ENCODE assay signal across 1 cellular context in the genomic region with DNA sequence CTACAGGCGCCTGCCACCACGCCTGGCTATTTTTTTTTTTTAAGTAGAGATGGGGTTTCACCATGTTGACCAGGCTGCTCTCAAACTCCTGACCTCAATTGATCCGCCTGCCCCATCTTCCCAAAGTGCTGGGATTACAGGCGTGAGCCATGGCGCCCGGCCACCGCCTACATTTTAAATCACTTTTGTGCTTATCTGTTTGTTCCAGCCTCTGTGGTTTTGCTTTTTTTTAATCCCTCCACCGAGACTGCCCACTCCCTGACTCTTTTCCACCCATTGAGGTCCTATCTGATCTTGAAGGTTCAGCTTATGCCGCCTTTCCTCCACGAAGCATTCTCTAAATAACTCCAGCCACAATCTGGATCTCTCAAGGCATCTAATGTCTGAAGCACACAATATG.
A peak's percentile ranks its signal among the peaks of the same experiment; 100 is the strongest.
TF ChIP-seq lines count a peak whose summit lies in the region.

No MANE protein-coding gene starts in this region.

TF ChIP-seq in K562, 482 proteins besides CTCF, POLR2A, EP300 and RAD21 (continued from another document and continues in another):
- TF ChIP-seq, protein P1, sequence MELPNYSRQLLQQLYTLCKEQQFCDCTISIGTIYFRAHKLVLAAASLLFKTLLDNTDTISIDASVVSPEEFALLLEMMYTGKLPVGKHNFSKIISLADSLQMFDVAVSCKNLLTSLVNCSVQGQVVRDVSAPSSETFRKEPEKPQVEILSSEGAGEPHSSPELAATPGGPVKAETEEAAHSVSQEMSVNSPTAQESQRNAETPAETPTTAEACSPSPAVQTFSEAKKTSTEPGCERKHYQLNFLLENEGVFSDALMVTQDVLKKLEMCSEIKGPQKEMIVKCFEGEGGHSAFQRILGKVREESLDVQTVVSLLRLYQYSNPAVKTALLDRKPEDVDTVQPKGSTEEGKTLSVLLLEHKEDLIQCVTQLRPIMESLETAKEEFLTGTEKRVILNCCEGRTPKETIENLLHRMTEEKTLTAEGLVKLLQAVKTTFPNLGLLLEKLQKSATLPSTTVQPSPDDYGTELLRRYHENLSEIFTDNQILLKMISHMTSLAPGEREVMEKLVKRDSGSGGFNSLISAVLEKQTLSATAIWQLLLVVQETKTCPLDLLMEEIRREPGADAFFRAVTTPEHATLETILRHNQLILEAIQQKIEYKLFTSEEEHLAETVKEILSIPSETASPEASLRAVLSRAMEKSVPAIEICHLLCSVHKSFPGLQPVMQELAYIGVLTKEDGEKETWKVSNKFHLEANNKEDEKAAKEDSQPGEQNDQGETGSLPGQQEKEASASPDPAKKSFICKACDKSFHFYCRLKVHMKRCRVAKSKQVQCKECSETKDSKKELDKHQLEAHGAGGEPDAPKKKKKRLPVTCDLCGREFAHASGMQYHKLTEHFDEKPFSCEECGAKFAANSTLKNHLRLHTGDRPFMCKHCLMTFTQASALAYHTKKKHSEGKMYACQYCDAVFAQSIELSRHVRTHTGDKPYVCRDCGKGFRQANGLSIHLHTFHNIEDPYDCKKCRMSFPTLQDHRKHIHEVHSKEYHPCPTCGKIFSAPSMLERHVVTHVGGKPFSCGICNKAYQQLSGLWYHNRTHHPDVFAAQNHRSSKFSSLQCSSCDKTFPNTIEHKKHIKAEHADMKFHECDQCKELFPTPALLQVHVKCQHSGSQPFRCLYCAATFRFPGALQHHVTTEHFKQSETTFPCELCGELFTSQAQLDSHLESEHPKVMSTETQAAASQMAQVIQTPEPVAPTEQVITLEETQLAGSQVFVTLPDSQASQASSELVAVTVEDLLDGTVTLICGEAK (IDR thresholded peaks at IDR 0.05) = no peak
- TF ChIP-seq, protein P1 (CRISPR knock-in tag; IDR thresholded peaks at IDR 0.05) = no peak
- TF ChIP-seq, protein P2, sequence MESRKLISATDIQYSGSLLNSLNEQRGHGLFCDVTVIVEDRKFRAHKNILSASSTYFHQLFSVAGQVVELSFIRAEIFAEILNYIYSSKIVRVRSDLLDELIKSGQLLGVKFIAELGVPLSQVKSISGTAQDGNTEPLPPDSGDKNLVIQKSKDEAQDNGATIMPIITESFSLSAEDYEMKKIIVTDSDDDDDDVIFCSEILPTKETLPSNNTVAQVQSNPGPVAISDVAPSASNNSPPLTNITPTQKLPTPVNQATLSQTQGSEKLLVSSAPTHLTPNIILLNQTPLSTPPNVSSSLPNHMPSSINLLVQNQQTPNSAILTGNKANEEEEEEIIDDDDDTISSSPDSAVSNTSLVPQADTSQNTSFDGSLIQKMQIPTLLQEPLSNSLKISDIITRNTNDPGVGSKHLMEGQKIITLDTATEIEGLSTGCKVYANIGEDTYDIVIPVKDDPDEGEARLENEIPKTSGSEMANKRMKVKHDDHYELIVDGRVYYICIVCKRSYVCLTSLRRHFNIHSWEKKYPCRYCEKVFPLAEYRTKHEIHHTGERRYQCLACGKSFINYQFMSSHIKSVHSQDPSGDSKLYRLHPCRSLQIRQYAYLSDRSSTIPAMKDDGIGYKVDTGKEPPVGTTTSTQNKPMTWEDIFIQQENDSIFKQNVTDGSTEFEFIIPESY (CRISPR knock-in tag; IDR thresholded peaks at IDR 0.05) = no peak
- TF ChIP-seq, protein P3, sequence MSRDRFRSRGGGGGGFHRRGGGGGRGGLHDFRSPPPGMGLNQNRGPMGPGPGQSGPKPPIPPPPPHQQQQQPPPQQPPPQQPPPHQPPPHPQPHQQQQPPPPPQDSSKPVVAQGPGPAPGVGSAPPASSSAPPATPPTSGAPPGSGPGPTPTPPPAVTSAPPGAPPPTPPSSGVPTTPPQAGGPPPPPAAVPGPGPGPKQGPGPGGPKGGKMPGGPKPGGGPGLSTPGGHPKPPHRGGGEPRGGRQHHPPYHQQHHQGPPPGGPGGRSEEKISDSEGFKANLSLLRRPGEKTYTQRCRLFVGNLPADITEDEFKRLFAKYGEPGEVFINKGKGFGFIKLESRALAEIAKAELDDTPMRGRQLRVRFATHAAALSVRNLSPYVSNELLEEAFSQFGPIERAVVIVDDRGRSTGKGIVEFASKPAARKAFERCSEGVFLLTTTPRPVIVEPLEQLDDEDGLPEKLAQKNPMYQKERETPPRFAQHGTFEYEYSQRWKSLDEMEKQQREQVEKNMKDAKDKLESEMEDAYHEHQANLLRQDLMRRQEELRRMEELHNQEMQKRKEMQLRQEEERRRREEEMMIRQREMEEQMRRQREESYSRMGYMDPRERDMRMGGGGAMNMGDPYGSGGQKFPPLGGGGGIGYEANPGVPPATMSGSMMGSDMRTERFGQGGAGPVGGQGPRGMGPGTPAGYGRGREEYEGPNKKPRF (IDR thresholded peaks at IDR 0.05; ENCODE audit: low read depth, low read length) = no peak
- TF ChIP-seq, protein P4, sequence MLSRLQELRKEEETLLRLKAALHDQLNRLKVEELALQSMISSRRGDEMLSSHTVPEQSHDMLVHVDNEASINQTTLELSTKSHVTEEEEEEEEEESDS (CRISPR knock-in tag; IDR thresholded peaks at IDR 0.05) = no peak
- no peak for TF ChIP-seq PHF8 (IDR thresholded peaks at IDR 0.05; ENCODE audit: borderline replicate concordance, low read length)
- TF ChIP-seq, protein P5, sequence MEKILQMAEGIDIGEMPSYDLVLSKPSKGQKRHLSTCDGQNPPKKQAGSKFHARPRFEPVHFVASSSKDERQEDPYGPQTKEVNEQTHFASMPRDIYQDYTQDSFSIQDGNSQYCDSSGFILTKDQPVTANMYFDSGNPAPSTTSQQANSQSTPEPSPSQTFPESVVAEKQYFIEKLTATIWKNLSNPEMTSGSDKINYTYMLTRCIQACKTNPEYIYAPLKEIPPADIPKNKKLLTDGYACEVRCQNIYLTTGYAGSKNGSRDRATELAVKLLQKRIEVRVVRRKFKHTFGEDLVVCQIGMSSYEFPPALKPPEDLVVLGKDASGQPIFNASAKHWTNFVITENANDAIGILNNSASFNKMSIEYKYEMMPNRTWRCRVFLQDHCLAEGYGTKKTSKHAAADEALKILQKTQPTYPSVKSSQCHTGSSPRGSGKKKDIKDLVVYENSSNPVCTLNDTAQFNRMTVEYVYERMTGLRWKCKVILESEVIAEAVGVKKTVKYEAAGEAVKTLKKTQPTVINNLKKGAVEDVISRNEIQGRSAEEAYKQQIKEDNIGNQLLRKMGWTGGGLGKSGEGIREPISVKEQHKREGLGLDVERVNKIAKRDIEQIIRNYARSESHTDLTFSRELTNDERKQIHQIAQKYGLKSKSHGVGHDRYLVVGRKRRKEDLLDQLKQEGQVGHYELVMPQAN (IDR thresholded peaks at IDR 0.05; ENCODE audit: borderline replicate concordance) = no peak
- no peak for TF ChIP-seq SAFB2 (IDR thresholded peaks at IDR 0.05; ENCODE audit: borderline replicate concordance, low read depth, low read length, severe bottlenecking)
- no peak for TF ChIP-seq FOXM1 (IDR thresholded peaks at IDR 0.05; ENCODE audit: low read depth)
- TF ChIP-seq FOXM1 (CRISPR knock-in tag; IDR thresholded peaks at IDR 0.05; ENCODE audit: low read depth) = no peak
- no peak for TF ChIP-seq HSF4 (CRISPR knock-in tag; IDR thresholded peaks at IDR 0.05; ENCODE audit: borderline replicate concordance)
- TF ChIP-seq GABPB2 (CRISPR knock-in tag; conservative IDR thresholded peaks at IDR 0.05) = no peak
- no peak for TF ChIP-seq NFIX (CRISPR knock-in tag; IDR thresholded peaks at IDR 0.05; ENCODE audit: low read depth)
- no peak for TF ChIP-seq SETDB1 (IDR thresholded peaks at IDR 0.05; ENCODE audit: low read length)
- no peak for TF ChIP-seq ZNF224 (CRISPR knock-in tag; IDR thresholded peaks at IDR 0.05)
- no peak for TF ChIP-seq ZFX (CRISPR knock-in tag; IDR thresholded peaks at IDR 0.05)
- TF ChIP-seq CXXC5 (CRISPR knock-in tag; IDR thresholded peaks at IDR 0.05) = 0 out of 2 replicates have a peak, but pooled peaks have one; percentile 16
- TF ChIP-seq, protein P6, sequence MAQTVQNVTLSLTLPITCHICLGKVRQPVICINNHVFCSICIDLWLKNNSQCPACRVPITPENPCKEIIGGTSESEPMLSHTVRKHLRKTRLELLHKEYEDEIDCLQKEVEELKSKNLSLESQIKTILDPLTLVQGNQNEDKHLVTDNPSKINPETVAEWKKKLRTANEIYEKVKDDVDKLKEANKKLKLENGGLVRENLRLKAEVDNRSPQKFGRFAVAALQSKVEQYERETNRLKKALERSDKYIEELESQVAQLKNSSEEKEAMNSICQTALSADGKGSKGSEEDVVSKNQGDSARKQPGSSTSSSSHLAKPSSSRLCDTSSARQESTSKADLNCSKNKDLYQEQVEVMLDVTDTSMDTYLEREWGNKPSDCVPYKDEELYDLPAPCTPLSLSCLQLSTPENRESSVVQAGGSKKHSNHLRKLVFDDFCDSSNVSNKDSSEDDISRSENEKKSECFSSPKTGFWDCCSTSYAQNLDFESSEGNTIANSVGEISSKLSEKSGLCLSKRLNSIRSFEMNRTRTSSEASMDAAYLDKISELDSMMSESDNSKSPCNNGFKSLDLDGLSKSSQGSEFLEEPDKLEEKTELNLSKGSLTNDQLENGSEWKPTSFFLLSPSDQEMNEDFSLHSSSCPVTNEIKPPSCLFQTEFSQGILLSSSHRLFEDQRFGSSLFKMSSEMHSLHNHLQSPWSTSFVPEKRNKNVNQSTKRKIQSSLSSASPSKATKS (CRISPR knock-in tag; IDR thresholded peaks at IDR 0.05) = no peak
- TF ChIP-seq ZNF561 (CRISPR knock-in tag; conservative IDR thresholded peaks at IDR 0.05) = no peak
- TF ChIP-seq HMG20B (CRISPR knock-in tag; IDR thresholded peaks at IDR 0.05) = no peak
- TF ChIP-seq ARNT (IDR thresholded peaks at IDR 0.05) = no peak
- peak; percentile 30; the same call in 1 of the 2 replicates for TF ChIP-seq EGR1 (conservative IDR thresholded peaks at IDR 0.05)
- TF ChIP-seq ZBED1 (IDR thresholded peaks at IDR 0.05) = no peak
- TF ChIP-seq, protein P7, sequence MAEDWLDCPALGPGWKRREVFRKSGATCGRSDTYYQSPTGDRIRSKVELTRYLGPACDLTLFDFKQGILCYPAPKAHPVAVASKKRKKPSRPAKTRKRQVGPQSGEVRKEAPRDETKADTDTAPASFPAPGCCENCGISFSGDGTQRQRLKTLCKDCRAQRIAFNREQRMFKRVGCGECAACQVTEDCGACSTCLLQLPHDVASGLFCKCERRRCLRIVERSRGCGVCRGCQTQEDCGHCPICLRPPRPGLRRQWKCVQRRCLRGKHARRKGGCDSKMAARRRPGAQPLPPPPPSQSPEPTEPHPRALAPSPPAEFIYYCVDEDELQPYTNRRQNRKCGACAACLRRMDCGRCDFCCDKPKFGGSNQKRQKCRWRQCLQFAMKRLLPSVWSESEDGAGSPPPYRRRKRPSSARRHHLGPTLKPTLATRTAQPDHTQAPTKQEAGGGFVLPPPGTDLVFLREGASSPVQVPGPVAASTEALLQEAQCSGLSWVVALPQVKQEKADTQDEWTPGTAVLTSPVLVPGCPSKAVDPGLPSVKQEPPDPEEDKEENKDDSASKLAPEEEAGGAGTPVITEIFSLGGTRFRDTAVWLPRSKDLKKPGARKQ (CRISPR knock-in tag; IDR thresholded peaks at IDR 0.05) = no peak
- TF ChIP-seq POLR2AphosphoS5 (IDR thresholded peaks at IDR 0.05; ENCODE audit: control insufficient read depth, insufficient read depth, low read depth, low read length) = no peak
- no peak for TF ChIP-seq NRF1 (conservative IDR thresholded peaks at IDR 0.05 in 1 of 2, IDR thresholded peaks at IDR 0.05 in 1 of 2)
- no peak for TF ChIP-seq ZNF75A (CRISPR knock-in tag; IDR thresholded peaks at IDR 0.05)
- TF ChIP-seq RBM14 (IDR thresholded peaks at IDR 0.05; ENCODE audit: borderline replicate concordance, insufficient read depth, low read depth, low read length) = no peak
- TF ChIP-seq, protein P8, sequence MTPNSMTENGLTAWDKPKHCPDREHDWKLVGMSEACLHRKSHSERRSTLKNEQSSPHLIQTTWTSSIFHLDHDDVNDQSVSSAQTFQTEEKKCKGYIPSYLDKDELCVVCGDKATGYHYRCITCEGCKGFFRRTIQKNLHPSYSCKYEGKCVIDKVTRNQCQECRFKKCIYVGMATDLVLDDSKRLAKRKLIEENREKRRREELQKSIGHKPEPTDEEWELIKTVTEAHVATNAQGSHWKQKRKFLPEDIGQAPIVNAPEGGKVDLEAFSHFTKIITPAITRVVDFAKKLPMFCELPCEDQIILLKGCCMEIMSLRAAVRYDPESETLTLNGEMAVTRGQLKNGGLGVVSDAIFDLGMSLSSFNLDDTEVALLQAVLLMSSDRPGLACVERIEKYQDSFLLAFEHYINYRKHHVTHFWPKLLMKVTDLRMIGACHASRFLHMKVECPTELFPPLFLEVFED (CRISPR knock-in tag; conservative IDR thresholded peaks at IDR 0.05) = no peak
- TF ChIP-seq ZNF644 (tag; IDR thresholded peaks at IDR 0.05; ENCODE audit: low read depth) = no peak
- TF ChIP-seq, protein P9, sequence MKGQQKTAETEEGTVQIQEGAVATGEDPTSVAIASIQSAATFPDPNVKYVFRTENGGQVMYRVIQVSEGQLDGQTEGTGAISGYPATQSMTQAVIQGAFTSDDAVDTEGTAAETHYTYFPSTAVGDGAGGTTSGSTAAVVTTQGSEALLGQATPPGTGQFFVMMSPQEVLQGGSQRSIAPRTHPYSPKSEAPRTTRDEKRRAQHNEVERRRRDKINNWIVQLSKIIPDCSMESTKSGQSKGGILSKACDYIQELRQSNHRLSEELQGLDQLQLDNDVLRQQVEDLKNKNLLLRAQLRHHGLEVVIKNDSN (CRISPR knock-in tag; IDR thresholded peaks at IDR 0.05) = no peak
- TF ChIP-seq FOXA3 (CRISPR knock-in tag; conservative IDR thresholded peaks at IDR 0.05 in 1 of 2, IDR thresholded peaks at IDR 0.05 in 1 of 2) = no peak
